Comparison of ENCODE assay signal across 1 cellular context in genomic region chr4:95317124-95317820, GRCh38.
TF ChIP-seq lines count a peak whose summit lies in the region.

No MANE protein-coding gene starts in this region.

TF ChIP-seq in K562, 482 proteins besides CTCF, POLR2A, EP300 and RAD21 (continued from another document):
- TF ChIP-seq CHD7 (IDR thresholded peaks at IDR 0.05; ENCODE audit: low read depth, low read length) = no peak
- no peak for TF ChIP-seq GABPA (tag; conservative IDR thresholded peaks at IDR 0.05; ENCODE audit: low read depth)
- no peak for TF ChIP-seq E2F6 (IDR thresholded peaks at IDR 0.05; ENCODE audit: borderline replicate concordance in 1 of 2, extremely low read depth in 1 of 2, insufficient read depth in 1 of 2, insufficient read length in 1 of 2, low read depth in 1 of 2, low read length in 1 of 2, poor library complexity in 1 of 2, severe bottlenecking in 1 of 2)
- no peak for TF ChIP-seq ZBTB17 (CRISPR knock-in tag; IDR thresholded peaks at IDR 0.05)
- TF ChIP-seq ETV5 (CRISPR knock-in tag; IDR thresholded peaks at IDR 0.05; ENCODE audit: low read depth) = no peak
- no peak for TF ChIP-seq ZNF511 (CRISPR knock-in tag; IDR thresholded peaks at IDR 0.05)
- no peak for TF ChIP-seq ZNF740 (CRISPR knock-in tag; IDR thresholded peaks at IDR 0.05)
- TF ChIP-seq ZNF740 (tag; IDR thresholded peaks at IDR 0.05) = no peak
- TF ChIP-seq XRCC4 (IDR thresholded peaks at IDR 0.05; ENCODE audit: extremely low read depth, insufficient read depth, insufficient read length) = no peak
- no peak for TF ChIP-seq ZNF232 (CRISPR knock-in tag; IDR thresholded peaks at IDR 0.05)
- no peak for TF ChIP-seq FOXJ2 (tag; IDR thresholded peaks at IDR 0.05)
- TF ChIP-seq PHF20 (IDR thresholded peaks at IDR 0.05; ENCODE audit: partially characterized antibody) = no peak
